8 cellular contexts compared by ENCODE assay signal in genomic region chr16:8651958-8652357, GRCh38. TPM values are rescaled to one million over a fixed set of nuclear protein-coding genes. Genes with fewer than 3 reads are reported as not detected.
A peak's percentile ranks its signal among the peaks of the same experiment; 100 is the strongest.
DNase-seq lines count a peak whose midpoint lies in the region; ATAC-seq and TF ChIP-seq lines count a peak whose summit lies in the region.
"Not testable (repeated sequence)": the region's sequence is repeated elsewhere in the genome, so short reads cannot be mapped to it uniquely, and the experiment has no call there.

No MANE protein-coding gene starts in this region.

- H4K20me1 ChIP-seq in Loucy (ENCODE audit: insufficient read depth, low read length, poor library complexity, severe bottlenecking); PC-9 (ENCODE audit: insufficient read depth): not testable (repeated sequence)

- not testable (repeated sequence) for H2AFZ ChIP-seq in Loucy (ENCODE audit: low read length); PC-9

- TF ChIP-seq POLR2A in spleen (IDR thresholded peaks at IDR 0.05): not testable (repeated sequence)

- H3K9ac ChIP-seq in Loucy (ENCODE audit: low read depth, low read length, poor library complexity, severe bottlenecking): not testable (repeated sequence)

- not testable (repeated sequence) for H3K4me1 ChIP-seq in Loucy (ENCODE audit: insufficient read depth, low read length, poor library complexity, severe bottlenecking); PC-9 (replicated peaks; ENCODE audit: insufficient read depth); spleen

- not testable (repeated sequence) for H3F3A ChIP-seq in Loucy (ENCODE audit: low read depth); PC-9 (ENCODE audit: insufficient read depth, low read depth)

- H3K36me3 ChIP-seq in Loucy (ENCODE audit: insufficient read depth, low read length); PC-9 (ENCODE audit: low read depth): not testable (repeated sequence)
- H3K36me3 ChIP-seq in spleen: peaks cover 0 to 30% (median 18%) of the 10 kb centered on the region in 6 donors

- intact Hi-C loops in PC-9 (cut with micrococcal nuclease; ENCODE audit: unreplicated experiment); left colon (cut with DNase I, micrococcal nuclease); spleen (cut with DNase I; ENCODE audit: low total_unique reads): not testable (repeated sequence)

- H3K27ac ChIP-seq in PC-9, spleen: not testable (repeated sequence)

- H3K79me2 ChIP-seq in Loucy (ENCODE audit: insufficient read depth, low read length); PC-9 (ENCODE audit: low read depth): not testable (repeated sequence)

- peak; percentile 67 for DNase-seq in AG20443 (ENCODE audit: low spot score)
- peak in 1 of 2 experiments; percentile 21 for DNase-seq in PC-9
- not testable (repeated sequence) for DNase-seq in astrocyte of the cerebellum (ENCODE audit: low read depth); fibroblast of mammary gland (ENCODE audit: low read depth); left colon
- DNase-seq in spleen: peak; percentile 51

- TF ChIP-seq CTCF in GM12872 (IDR thresholded peaks at IDR 0.05; ENCODE audit: insufficient read depth, low read depth, low read length) (0 out of 3 replicates have a peak, but pooled peaks have one; percentile 13), Loucy (conservative IDR thresholded peaks at IDR 0.05; ENCODE audit: low read length) (0 out of 2 replicates have a peak, but pooled peaks have one; percentile 10), PC-9 (conservative IDR thresholded peaks at IDR 0.05) (peak; percentile 38; the same call in 1 of the 2 replicates), astrocyte of the cerebellum (IDR thresholded peaks at IDR 0.05; ENCODE audit: low read depth, low read length, missing control alignments) (peak; percentile 51), fibroblast of mammary gland (conservative IDR thresholded peaks at IDR 0.05; ENCODE audit: control insufficient read depth, insufficient read depth, low read depth, low read length) (peak; percentile 49)
- TF ChIP-seq CTCF in spleen (IDR thresholded peaks at IDR 0.05 in 8 of 11, conservative IDR thresholded peaks at IDR 0.05 in 3 of 11): not testable (repeated sequence)

- 78 to 88% (median 84%) methylated on average over 6 to 7 of the region's 7 CpGs for WGBS in spleen, 5 donors

- CTCF ChIA-PET in PC-9 (lab: Charles Lee): interaction anchor here (0.6 to 0.8 kb wide), 2 partner anchors 77 to 256 kb away, joined by 3 to 4 read pairs; no protein-coding TSS in a partner anchor

- not testable (repeated sequence) for H3K9me2 ChIP-seq in Loucy (replicated peaks; ENCODE audit: low read depth, low read length); PC-9 (ENCODE audit: insufficient read depth)

- in situ Hi-C loops in astrocyte of the cerebellum (cut with HindIII; ENCODE audit: low sequenced_read_pairs): not testable (repeated sequence)

- POLR2A ChIA-PET in PC-9 (lab: Charles Lee; ENCODE audit: unreplicated experiment): not testable (repeated sequence)

- H3K9me3 ChIP-seq in Loucy (ENCODE audit: insufficient read depth, low read depth, low read length); PC-9 (ENCODE audit: insufficient read depth, low read depth); spleen: not testable (repeated sequence)

- ATAC-seq in left colon: peak; percentile 26

- not testable (repeated sequence) for BruUV-seq in PC-9 (replicated peaks; lab: Mats Ljungman, UMichigan)

- not testable (repeated sequence) for H3K4me2 ChIP-seq in Loucy (ENCODE audit: low read depth, low read length, poor library complexity, severe bottlenecking); PC-9

- H3K4me3 ChIP-seq in Loucy (ENCODE audit: low read length, poor library complexity, severe bottlenecking); PC-9; astrocyte of the cerebellum (ENCODE audit: low read depth, low read length); fibroblast of mammary gland (ENCODE audit: control insufficient read depth, low read depth, low read length); spleen: not testable (repeated sequence)

- not testable (repeated sequence) for H3K27me3 ChIP-seq in Loucy (ENCODE audit: insufficient read depth, low read length, poor library complexity, severe bottlenecking); PC-9 (ENCODE audit: insufficient read depth, low read depth); spleen (replicated peaks in 1 of 7)

RNA-seq across cellular contexts. Expression of gene ABAT, which starts 22.5 kb away (rescaled TPM):
- total RNA-seq in PC-9 (2021): 8.6 and 12.9 TPM in 2 replicates
- total RNA-seq in left colon: 10 to 100 TPM in 1 of 2 donors, 1 to 10 TPM in 1; 9.2 to 24.2 TPM
- total RNA-seq in spleen: 10 to 100 TPM in 2 of 7 donors, 1 to 10 TPM in 5; 6.2 to 13.5 (median 9.0) TPM
- polyA plus RNA-seq in spleen: 1 to 10 TPM; 3.9 to 6.2 (median 5.1) TPM

RNA-seq across cellular contexts. Expression of gene METTL22, which starts 30.5 kb away (rescaled TPM):
- total RNA-seq in PC-9 (2021): 62.2 and 79.2 TPM in 2 replicates
- total RNA-seq in left colon: 10 to 100 TPM; 25.4 to 35.7 TPM
- 10 to 100 TPM; 35.7 to 58.8 (median 47.5) TPM for total RNA-seq in spleen
- 10 to 100 TPM; 14.8 to 23.7 (median 22.2) TPM for polyA plus RNA-seq in spleen
